In genomic region chr19:47386582-47386981, GRCh38 we compare ENCODE assay signal across 2 cellular contexts. TPM values are rescaled to one million over a fixed set of nuclear protein-coding genes. Genes with fewer than 3 reads are reported as not detected.
"Had no signal": no experiment of that assay in that cellular context is flagged by ENCODE, and none has a peak within 500 bp of the region (broad histone marks: within the 10 kb centered on the region; RNA-seq: fewer than 3 reads in every experiment).

No MANE protein-coding gene starts in this region.

RNA-seq across cellular contexts. Expression of gene MEIS3, which starts 32.7 kb away (rescaled TPM):
- polyA plus RNA-seq: IgD-negative memory B cell had no signal

RNA-seq across cellular contexts. Expression of gene C5AR2, which starts 54.6 kb away (rescaled TPM):
- total RNA-seq: HT1080 had no signal
